8 cellular contexts compared by ENCODE assay signal in the genomic region with DNA sequence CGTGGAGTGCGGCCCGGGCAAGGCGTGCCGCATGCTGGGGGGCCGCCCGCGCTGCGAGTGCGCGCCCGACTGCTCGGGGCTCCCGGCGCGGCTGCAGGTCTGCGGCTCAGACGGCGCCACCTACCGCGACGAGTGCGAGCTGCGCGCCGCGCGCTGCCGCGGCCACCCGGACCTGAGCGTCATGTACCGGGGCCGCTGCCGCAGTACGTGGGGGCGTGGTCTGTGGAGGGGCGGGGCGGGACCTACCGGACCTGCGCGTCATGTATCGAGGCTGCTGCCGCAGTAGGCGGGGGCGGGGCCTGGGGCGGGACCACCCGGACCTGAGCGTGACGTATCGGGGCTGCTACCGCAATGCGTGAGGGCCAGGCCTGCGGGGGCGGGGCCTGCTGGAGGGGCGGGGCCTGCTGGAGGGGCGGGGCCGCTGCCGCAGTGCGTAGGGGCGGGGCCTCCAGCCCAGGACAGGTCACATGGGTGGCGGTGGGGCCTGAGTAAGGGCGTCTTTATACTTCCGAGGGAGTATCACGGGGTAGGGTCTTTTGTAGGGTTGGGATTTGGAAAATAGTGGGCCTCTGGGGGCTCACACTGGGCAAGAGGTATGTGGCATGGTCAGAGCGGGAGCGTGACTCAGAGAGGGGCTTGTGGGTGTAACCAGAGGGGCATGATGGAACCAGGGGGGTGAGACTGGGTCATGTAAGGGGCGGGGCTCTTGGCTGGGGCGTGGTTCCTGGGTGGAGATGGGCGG. TPM values are rescaled to one million over a fixed set of nuclear protein-coding genes. Genes with fewer than 3 reads are reported as not detected.
DNase-seq lines count a peak whose midpoint lies in the region; ATAC-seq and TF ChIP-seq lines count a peak whose summit lies in the region.

No MANE protein-coding gene starts in this region.

- intact Hi-C loops in cardiac septum (cut with DNase I) (no loop called here), posterior cingulate gyrus (cut with DNase I) (no loop called here)

- TF ChIP-seq EP300 in upper lobe of left lung (IDR thresholded peaks at IDR 0.05): no peak

- no peaks in the 10 kb centered on the region for H3K9me3 ChIP-seq in upper lobe of left lung

- H3K36me3 ChIP-seq in upper lobe of left lung: peaks cover 0 to 13% (median 0%) of the 10 kb centered on the region in 4 donors

- H3K27ac ChIP-seq in upper lobe of left lung: peak overlapping the region; percentile 92 to 97 (median 93)

- peaks cover 0 to 4% (median 0%) of the 10 kb centered on the region in 4 donors for H3K27me3 ChIP-seq in upper lobe of left lung

- TF ChIP-seq POLR2A in upper lobe of left lung (IDR thresholded peaks at IDR 0.05): peak in 3 of 4 donors; percentile 58 to 90 (median 88)

- WGBS in upper lobe of left lung, 2 donors: 1 to 2% methylated on average over 13 to 17 of the region's 70 CpGs

- peaks cover 31 to 57% (median 39%) of the 10 kb centered on the region in 4 donors for H3K4me1 ChIP-seq in upper lobe of left lung

- peak; percentile 75 for ATAC-seq in HG02759 (IDR thresholded peaks at IDR 0.05; ENCODE audit: unreplicated experiment)
- ATAC-seq in upper lobe of left lung (ENCODE audit: low FRiP score in 2 of 2): peak; percentile 91 to 95

- TF ChIP-seq CTCF in GM12873 (IDR thresholded peaks at IDR 0.05; ENCODE audit: insufficient read depth, low read depth, low read length, missing control alignments) (peak; percentile 48), upper lobe of left lung (IDR thresholded peaks at IDR 0.05) (peak; percentile 55 to 88 (median 78))

- DNase-seq in NCI-H1105 treated with DMSO at 0.1 percent for 48 hours (lab: John Stamatoyannopoulos, UW): peak; percentile 94
- DNase-seq in SKM-1 treated with dmso at 0.1 percent for 144 hours (lab: John Stamatoyannopoulos, UW; ENCODE audit: unreplicated experiment): peak; percentile 98
- DNase-seq in activated naive CD8-positive, alpha-beta T cell treated with anti-CD3 and anti-CD28 coated beads, Interleukin-2, amount 50 U/mL, for 16 hours (ENCODE audit: low read depth, low spot score): peak; percentile 100
- DNase-seq in cardiac septum (ENCODE audit: low spot score): peak; percentile 100
- DNase-seq in posterior cingulate gyrus: peak; percentile 97 to 100 (median 99)
- peak; percentile 100 for DNase-seq in upper lobe of left lung

- peak overlapping the region; percentile 55 to 91 (median 84) for H3K4me3 ChIP-seq in upper lobe of left lung

RNA-seq across cellular contexts. Expression of a gene that starts 4.3 kb away (rescaled TPM):
- total RNA-seq in cardiac septum: 136 TPM
- total RNA-seq in upper lobe of left lung: 100 to 1,000 TPM; 109 to 335 (median 197) TPM

RNA-seq across cellular contexts. Expression of a gene that starts 14.8 kb away (rescaled TPM):
- not detected for total RNA-seq in cardiac septum
- total RNA-seq in upper lobe of left lung: under 1 TPM in 2 of 6 donors, not detected in 4; 0.37 to 0.46 TPM

RNA-seq across cellular contexts. Expression of a gene that starts 17.4 kb away (rescaled TPM):
- total RNA-seq in cardiac septum: 31.4 TPM
- 100 to 1,000 TPM in 1 of 6 donors, 10 to 100 TPM in 5; 36.7 to 106 (median 66.3) TPM for total RNA-seq in upper lobe of left lung

RNA-seq across cellular contexts. Expression of a gene that starts 28.3 kb away (rescaled TPM):
- 18.9 TPM for total RNA-seq in cardiac septum
- total RNA-seq in upper lobe of left lung: 10 to 100 TPM; 12.5 to 65.6 (median 37.4) TPM

RNA-seq across cellular contexts. Expression of a gene that starts 40.8 kb away (rescaled TPM):
- total RNA-seq in cardiac septum (not detected), upper lobe of left lung (1 to 10 TPM in 3 of 6 donors, under 1 TPM in 2, not detected in 1; 0.40 to 6.3 (median 1.2) TPM)

Comparison
In these comparisons a context has a peak if more than half of its experiments do, and no peak if none do; other contexts are left out.
1. Peak in every context shown above with its lines: DNase-seq, ATAC-seq, H3K4me3 ChIP-seq and H3K27ac ChIP-seq.